In genomic region chr11:11816511-11817319, GRCh38 we compare ENCODE assay signal across 2 cellular contexts.
TF ChIP-seq lines count a peak whose summit lies in the region.

No MANE protein-coding gene starts in this region.

TF ChIP-seq in liver, 16 proteins besides CTCF, POLR2A, EP300 and RAD21 (continued from another document):
- TF ChIP-seq HNF4G (IDR thresholded peaks at IDR 0.05) (no peak), GABPA (IDR thresholded peaks at IDR 0.05 in 1 of 2, conservative IDR thresholded peaks at IDR 0.05 in 1 of 2) (no peak), JUND (IDR thresholded peaks at IDR 0.05) (no peak), YY1 (IDR thresholded peaks at IDR 0.05) (peak; percentile 44), HNF4A (conservative IDR thresholded peaks at IDR 0.05) (peak; percentile 23 to 54), ATF3 (IDR thresholded peaks at IDR 0.05) (no peak), REST (IDR thresholded peaks at IDR 0.05) (no peak), TAF1 (conservative IDR thresholded peaks at IDR 0.05) (no peak), FOXA2 (IDR thresholded peaks at IDR 0.05) (no peak)
- TF ChIP-seq, protein P1, sequence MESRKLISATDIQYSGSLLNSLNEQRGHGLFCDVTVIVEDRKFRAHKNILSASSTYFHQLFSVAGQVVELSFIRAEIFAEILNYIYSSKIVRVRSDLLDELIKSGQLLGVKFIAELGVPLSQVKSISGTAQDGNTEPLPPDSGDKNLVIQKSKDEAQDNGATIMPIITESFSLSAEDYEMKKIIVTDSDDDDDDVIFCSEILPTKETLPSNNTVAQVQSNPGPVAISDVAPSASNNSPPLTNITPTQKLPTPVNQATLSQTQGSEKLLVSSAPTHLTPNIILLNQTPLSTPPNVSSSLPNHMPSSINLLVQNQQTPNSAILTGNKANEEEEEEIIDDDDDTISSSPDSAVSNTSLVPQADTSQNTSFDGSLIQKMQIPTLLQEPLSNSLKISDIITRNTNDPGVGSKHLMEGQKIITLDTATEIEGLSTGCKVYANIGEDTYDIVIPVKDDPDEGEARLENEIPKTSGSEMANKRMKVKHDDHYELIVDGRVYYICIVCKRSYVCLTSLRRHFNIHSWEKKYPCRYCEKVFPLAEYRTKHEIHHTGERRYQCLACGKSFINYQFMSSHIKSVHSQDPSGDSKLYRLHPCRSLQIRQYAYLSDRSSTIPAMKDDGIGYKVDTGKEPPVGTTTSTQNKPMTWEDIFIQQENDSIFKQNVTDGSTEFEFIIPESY (IDR thresholded peaks at IDR 0.05), result peak; percentile 43
TF ChIP-seq in liver: peak in this region for 4.

TF ChIP-seq in HepG2, 621 proteins besides CTCF, POLR2A, EP300 and RAD21 (continued from another document):
- no peak for TF ChIP-seq IRF1 (CRISPR knock-in tag; IDR thresholded peaks at IDR 0.05; ENCODE audit: low read depth)
